Comparison of ENCODE assay signal across 8 cellular contexts in genomic region chr14:24428628-24429394, GRCh38. TPM values are rescaled to one million over a fixed set of nuclear protein-coding genes. Genes with fewer than 3 reads are reported as not detected.
DNase-seq lines count a peak whose midpoint lies in the region; ATAC-seq and TF ChIP-seq lines count a peak whose summit lies in the region.

No MANE protein-coding gene starts in this region.

- H3K4me3 Mint-ChIP-seq in progenitor cell of endocrine pancreas (ENCODE audit: low read depth): peak overlapping the region; percentile 73

- H3K4me1 ChIP-seq in SJSA1 (replicated peaks): peaks cover 34% of the 10 kb centered on the region

- no peaks in the 10 kb centered on the region for H3K27me3 ChIP-seq in GM06990 (replicated peaks; ENCODE audit: control insufficient read depth, insufficient read depth, low read length)
- no peaks in the 10 kb centered on the region for H3K27me3 ChIP-seq in SJSA1 (replicated peaks)

- peak overlapping the region; percentile 94 for H3K4me3 ChIP-seq in GM06990 (replicated peaks; ENCODE audit: low read depth, low read length)
- H3K4me3 ChIP-seq in SJSA1: no peak overlapping the region
- H3K4me3 ChIP-seq in epithelial cell of proximal tubule (ENCODE audit: low read depth, low read length): peak overlapping the region; percentile 83

- no peak overlapping the region for H3K27ac Mint-ChIP-seq in progenitor cell of endocrine pancreas

- no peaks in the 10 kb centered on the region for H3K27me3 Mint-ChIP-seq in progenitor cell of endocrine pancreas

- peaks cover 13% of the 10 kb centered on the region for H3K36me3 ChIP-seq in GM06990 (ENCODE audit: control insufficient read depth, insufficient read depth, low read length)
- peaks cover 34% of the 10 kb centered on the region for H3K36me3 ChIP-seq in SJSA1

- H3K4me1 Mint-ChIP-seq in progenitor cell of endocrine pancreas (ENCODE audit: low read depth): peaks cover 22% of the 10 kb centered on the region

- no peaks in the 10 kb centered on the region for H3K9me3 Mint-ChIP-seq in progenitor cell of endocrine pancreas (ENCODE audit: low read depth)

- ATAC-seq in GM21528 (IDR thresholded peaks at IDR 0.05; ENCODE audit: low FRiP score, unreplicated experiment) (no peak), sciatic nerve (no peak)

- intact Hi-C loops in sciatic nerve (cut with DNase I): no loop called here

- no peak for DNase-seq in GM06990 (ENCODE audit: extremely low read depth, insufficient read length)
- no peak for DNase-seq in SJSA1 (ENCODE audit: low read depth in 1 of 2, low spot score in 2 of 2)
- no peak for DNase-seq in epithelial cell of proximal tubule (ENCODE audit: low read depth)
- no peak for DNase-seq in progenitor cell of endocrine pancreas (ENCODE audit: low spot score, unreplicated experiment)
- no peak for DNase-seq in sciatic nerve (ENCODE audit: low spot score)
- no peak for DNase-seq in amniotic stem cell (lab: John Stamatoyannopoulos, UW)
- no peak for DNase-seq in NCI-H2081 (lab: John Stamatoyannopoulos, UW)

- peaks cover 7% of the 10 kb centered on the region for H3K36me3 Mint-ChIP-seq in progenitor cell of endocrine pancreas (ENCODE audit: insufficient read depth)

- no peak for TF ChIP-seq CTCF in GM06990 (IDR thresholded peaks at IDR 0.05; ENCODE audit: insufficient read depth, low read length, poor library complexity, severe bottlenecking)
- no peak for TF ChIP-seq CTCF in epithelial cell of proximal tubule (conservative IDR thresholded peaks at IDR 0.05; ENCODE audit: low read depth, low read length)
- no peak for TF ChIP-seq CTCF in progenitor cell of endocrine pancreas (IDR thresholded peaks at IDR 0.05; ENCODE audit: unreplicated experiment)

- no peaks in the 10 kb centered on the region for H3K9me3 ChIP-seq in SJSA1 (replicated peaks)

- H3K27ac ChIP-seq in SJSA1: peak overlapping the region; percentile 99; the same call in 1 of the 2 replicates

RNA-seq across cellular contexts. Expression of gene CBLN3, which starts 0.7 kb away (rescaled TPM):
- 0.84 and 3.1 TPM in 2 replicates for total RNA-seq in SJSA1 (2014; rRNA removed; shearing (Covaris generic))
- total RNA-seq in epithelial cell of proximal tubule (0.43 and 1.3 TPM in 2 replicates), progenitor cell of endocrine pancreas (1.5 and 1.9 TPM in 2 replicates), sciatic nerve (7.0 TPM)

RNA-seq across cellular contexts. Expression of gene KHNYN, which starts 0.9 kb away (rescaled TPM):
- total RNA-seq in SJSA1 (2014; rRNA removed; shearing (Covaris generic)): 12.5 and 25.1 TPM in 2 replicates
- total RNA-seq in epithelial cell of proximal tubule: 38.3 and 41.6 TPM in 2 replicates
- 74.3 and 77.4 TPM in 2 replicates for total RNA-seq in progenitor cell of endocrine pancreas
- total RNA-seq in sciatic nerve: 73.4 TPM

RNA-seq across cellular contexts. Expression of gene SDR39U1, which starts 13.8 kb away (rescaled TPM):
- 7.9 and 8.2 TPM in 2 replicates for total RNA-seq in SJSA1 (2014; rRNA removed; shearing (Covaris generic))
- total RNA-seq in epithelial cell of proximal tubule (27.4 and 36.9 TPM in 2 replicates), progenitor cell of endocrine pancreas (68.1 and 68.2 TPM in 2 replicates), sciatic nerve (43.9 TPM)

RNA-seq across cellular contexts. Expression of gene NYNRIN, which starts 30.0 kb away (rescaled TPM):
- 0.87 and 1.2 TPM in 2 replicates for total RNA-seq in SJSA1 (2014; rRNA removed; shearing (Covaris generic))
- 3.4 and 6.2 TPM in 2 replicates for total RNA-seq in epithelial cell of proximal tubule
- 38.3 and 40.0 TPM in 2 replicates for total RNA-seq in progenitor cell of endocrine pancreas
- total RNA-seq in sciatic nerve: 20.0 TPM
